ENCODE assay signal across 6 cellular contexts in genomic region chr7:66816658-66817057, GRCh38.
DNase-seq lines count a peak whose midpoint lies in the region; ATAC-seq and TF ChIP-seq lines count a peak whose summit lies in the region.
"Not testable (repeated sequence)": the region's sequence is repeated elsewhere in the genome, so short reads cannot be mapped to it uniquely, and the experiment has no call there.

No MANE protein-coding gene starts in this region.

- peak; percentile 20; the same call in 1 of the 2 replicates for ATAC-seq in Panc1
- ATAC-seq in memory B cell (ENCODE audit: low read depth), result not testable (repeated sequence)

- H3K27ac Mint-ChIP-seq in memory B cell, result peak overlapping the region; percentile 77

- H3K79me2 ChIP-seq in mammary epithelial cell (ENCODE audit: insufficient read depth, low read length), result not testable (repeated sequence)

- in situ Hi-C loops in Panc1 (cut with HindIII; ENCODE audit: low pct_unique_long_range_greater_than_20kb, low sequenced_read_pairs); mammary epithelial cell (cut with MboI; ENCODE audit: low sequenced_read_pairs in 2 of 2): not testable (repeated sequence)

- CTCF ChIA-PET in Panc1 (lab: Charles Lee), result interaction anchor here (0.6 kb wide), 1 partner anchor 55 kb away, joined by 3 read pairs; no protein-coding TSS in a partner anchor
- CTCF ChIA-PET in mammary epithelial cell (lab: Charles Lee; ENCODE audit: low non-redundant PET), result not testable (repeated sequence)

- H2AFZ ChIP-seq in mammary epithelial cell (ENCODE audit: low read depth, low read length), result not testable (repeated sequence)

- H3K27me3 ChIP-seq in Panc1 (ENCODE audit: control insufficient read depth, insufficient read depth, low read length); mammary epithelial cell (ENCODE audit: insufficient read depth, low read length); neutrophil: not testable (repeated sequence)

- not testable (repeated sequence) for BruUV-seq in Panc1 (replicated peaks; lab: Mats Ljungman, UMichigan); mammary epithelial cell (replicated peaks; lab: Mats Ljungman, UMichigan)

- not testable (repeated sequence) for H3K4me2 ChIP-seq in mammary epithelial cell (ENCODE audit: insufficient read depth, low read depth, low read length)

- 59% methylated on average over 7 of the region's 7 CpGs for WGBS in mammary epithelial cell (ENCODE audit: low coverage, missing lambda C conversion rate)

- not testable (repeated sequence) for H3K4me1 Mint-ChIP-seq in memory B cell

- not testable (repeated sequence) for TF ChIP-seq CTCF in Panc1 (IDR thresholded peaks at IDR 0.05); mammary epithelial cell (conservative IDR thresholded peaks at IDR 0.05 in 1 of 2, IDR thresholded peaks at IDR 0.05 in 1 of 2; ENCODE audit: extremely low read depth in 1 of 2, insufficient read depth in 1 of 2, low read depth in 1 of 2, low read length in 2 of 2); epithelial cell of esophagus (IDR thresholded peaks at IDR 0.05; ENCODE audit: insufficient read depth, low read depth, low read length, missing control alignments); neutrophil (IDR thresholded peaks at IDR 0.05)

- not testable (repeated sequence) for H3K4me3 Mint-ChIP-seq in memory B cell

- POLR2A ChIA-PET in Panc1 (lab: Charles Lee), result interaction anchor here (0.6 kb wide), 2 partner anchors 78 to 227 kb away, joined by 4 to 8 read pairs; no protein-coding TSS in a partner anchor

- not testable (repeated sequence) for H3K36me3 ChIP-seq in Panc1 (ENCODE audit: control insufficient read depth, insufficient read depth, low read length); mammary epithelial cell (ENCODE audit: insufficient read depth, low read length); neutrophil

- H4K20me1 ChIP-seq in mammary epithelial cell (ENCODE audit: insufficient read depth, low read length), result not testable (repeated sequence)

- peak; percentile 5 for DNase-seq in ELR (ENCODE audit: low read depth)
- not testable (repeated sequence) for DNase-seq in Panc1 (ENCODE audit: low read depth, low spot score); memory B cell (ENCODE audit: low spot score in 2 of 2)
- peak; percentile 11 for DNase-seq in mammary epithelial cell
- peak; percentile 20 for DNase-seq in epithelial cell of esophagus (ENCODE audit: low read depth)

- H3K9me3 Mint-ChIP-seq in memory B cell, result not testable (repeated sequence)

- H3K4me3 ChIP-seq in Panc1 (ENCODE audit: low read depth in 2 of 2, low read length in 2 of 2); mammary epithelial cell (replicated peaks in 1 of 3; ENCODE audit: insufficient read depth in 1 of 3, low read depth in 2 of 3, low read length in 3 of 3); epithelial cell of esophagus (ENCODE audit: low read length); neutrophil (ENCODE audit: low read depth in 1 of 2, low read length in 1 of 2): not testable (repeated sequence)

- not testable (repeated sequence) for H3K27me3 Mint-ChIP-seq in memory B cell

- H3K9ac ChIP-seq in mammary epithelial cell (ENCODE audit: insufficient read depth, low read length), result not testable (repeated sequence)

- not testable (repeated sequence) for H3K36me3 Mint-ChIP-seq in memory B cell

- intact Hi-C loops in Panc1 (cut with micrococcal nuclease; ENCODE audit: unreplicated experiment); mammary epithelial cell (cut with micrococcal nuclease): not testable (repeated sequence)

- not testable (repeated sequence) for H3K9me3 ChIP-seq in Panc1 (ENCODE audit: control insufficient read depth, insufficient read depth, low read depth, low read length); mammary epithelial cell (replicated peaks; ENCODE audit: insufficient read depth, low read length); neutrophil

- not testable (repeated sequence) for H3K4me1 ChIP-seq in Panc1 (ENCODE audit: control insufficient read depth, insufficient read depth, low read length); mammary epithelial cell (ENCODE audit: insufficient read depth, low read length); neutrophil (ENCODE audit: control insufficient read depth in 1 of 2, insufficient read depth in 1 of 2, low read depth in 1 of 2, low read length in 1 of 2)

- H3K27ac ChIP-seq in Panc1 (ENCODE audit: low read length); mammary epithelial cell (ENCODE audit: insufficient read depth, low read depth, low read length): not testable (repeated sequence)
- H3K27ac ChIP-seq in neutrophil, result peak overlapping the region; percentile 57

- dilution Hi-C loops in mammary epithelial cell (cut with HindIII; ENCODE audit: low sequenced_read_pairs), result not testable (repeated sequence)
